Comparison of ENCODE assay signal across 9 cellular contexts in the genomic region with DNA sequence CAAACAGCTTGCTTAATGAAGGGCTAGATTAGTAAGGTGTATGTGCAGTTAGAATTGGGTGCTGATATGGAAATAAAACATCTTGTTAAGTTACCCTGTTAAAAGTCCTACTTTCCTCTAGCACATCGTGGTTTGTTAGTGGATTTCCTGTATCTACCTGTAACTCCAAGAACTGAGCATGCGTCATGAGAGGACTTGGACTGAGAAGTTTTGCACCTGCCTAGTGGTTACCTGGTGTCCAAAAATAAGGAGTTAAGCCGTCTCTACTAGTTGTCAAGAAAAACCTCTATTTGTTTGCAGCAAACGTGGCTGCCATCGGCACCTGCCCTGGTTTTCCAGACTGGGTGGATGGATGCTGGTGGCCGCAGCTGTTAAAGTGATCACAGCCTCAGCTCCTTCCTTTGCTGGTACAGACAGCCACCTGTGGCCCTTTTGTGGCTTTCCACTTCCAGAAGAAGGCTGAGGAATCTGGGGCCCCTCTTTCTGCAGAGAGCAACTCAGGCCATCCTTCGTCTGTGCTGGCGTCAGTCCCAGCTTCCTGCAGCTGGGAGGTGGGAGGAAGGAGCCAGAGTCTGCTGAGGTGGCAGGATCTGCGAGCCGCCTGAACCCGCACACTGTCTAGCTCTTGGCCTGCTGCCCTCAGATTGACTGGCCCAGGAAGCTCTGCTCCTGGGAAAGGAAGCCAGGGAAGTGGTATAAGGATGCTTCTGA. TPM values are rescaled to one million over a fixed set of nuclear protein-coding genes. Genes with fewer than 3 reads are reported as not detected.
DNase-seq lines count a peak whose midpoint lies in the region; TF ChIP-seq lines count a peak whose summit lies in the region.
"Had no signal": no experiment of that assay in that cellular context is flagged by ENCODE, and none has a peak within 500 bp of the region (broad histone marks: within the 10 kb centered on the region; RNA-seq: fewer than 3 reads in every experiment).

No MANE protein-coding gene starts in this region.

- no peak overlapping the region for H2AFZ ChIP-seq in PC-9

- H3K9me3 Mint-ChIP-seq in mesothelial cell of epicardium, result no peaks in the 10 kb centered on the region
- H3K9me3 Mint-ChIP-seq in activated naive CD4-positive, alpha-beta T cell treated with anti-CD3 and anti-CD28 coated beads, Interleukin-2, amount 10 ng/mL, durations not matched to agents 7 days and 5 days, result no peaks in the 10 kb centered on the region
- H3K9me3 Mint-ChIP-seq: stimulated activated naive CD8-positive, alpha-beta T cell treated with anti-CD3 and anti-CD28 coated beads, Interleukin-15, Interleukin-2, amounts not matched to agents 100 ng/mL and 50 ng/mL, for 24 hours had no signal

- H3K27ac Mint-ChIP-seq in mesothelial cell of epicardium, result peak overlapping the region; percentile 84
- no peak overlapping the region for H3K27ac Mint-ChIP-seq in activated naive CD4-positive, alpha-beta T cell treated with anti-CD3 and anti-CD28 coated beads, Interleukin-2, amount 10 ng/mL, durations not matched to agents 7 days and 5 days
- H3K27ac Mint-ChIP-seq: stimulated activated naive CD8-positive, alpha-beta T cell treated with anti-CD3 and anti-CD28 coated beads, Interleukin-15, Interleukin-2, amounts not matched to agents 100 ng/mL and 50 ng/mL, for 24 hours had no signal

- intact Hi-C loops in PC-9 (cut with micrococcal nuclease; ENCODE audit: unreplicated experiment), result no loop called here

- no peaks in the 10 kb centered on the region for H3K79me2 ChIP-seq in PC-9 (ENCODE audit: low read depth)

- no peak overlapping the region for H3K4me3 Mint-ChIP-seq in mesothelial cell of epicardium
- no peak overlapping the region for H3K4me3 Mint-ChIP-seq in activated naive CD4-positive, alpha-beta T cell treated with anti-CD3 and anti-CD28 coated beads, Interleukin-2, amount 10 ng/mL, durations not matched to agents 7 days and 5 days
- H3K4me3 Mint-ChIP-seq: stimulated activated naive CD8-positive, alpha-beta T cell treated with anti-CD3 and anti-CD28 coated beads, Interleukin-15, Interleukin-2, amounts not matched to agents 100 ng/mL and 50 ng/mL, for 24 hours had no signal

- H3K4me3 ChIP-seq in brain microvascular endothelial cell (ENCODE audit: low read depth, low read length) (no peak overlapping the region), PC-9 (no peak overlapping the region)
- H3K4me3 ChIP-seq in effector memory CD4-positive, alpha-beta T cell (ENCODE audit: insufficient read depth, low read depth, low read length, poor library complexity, severe bottlenecking), result no peak overlapping the region

- no TSS peak for BruUV-seq in PC-9 (replicated peaks; lab: Mats Ljungman, UMichigan)

- no peak overlapping the region for H3K27ac ChIP-seq in brain microvascular endothelial cell
- no peak overlapping the region for H3K27ac ChIP-seq in effector memory CD4-positive, alpha-beta T cell (ENCODE audit: insufficient read depth, low read length, poor library complexity, severe bottlenecking)
- H3K27ac ChIP-seq in PC-9, result no peak overlapping the region

- no peaks in the 10 kb centered on the region for H3K4me1 ChIP-seq in effector memory CD4-positive, alpha-beta T cell (ENCODE audit: control insufficient read depth, insufficient read depth, low read length, poor library complexity, severe bottlenecking)
- H3K4me1 ChIP-seq in PC-9 (replicated peaks; ENCODE audit: insufficient read depth), result no peaks in the 10 kb centered on the region

- H3K9me2 ChIP-seq in PC-9 (ENCODE audit: insufficient read depth), result no peaks in the 10 kb centered on the region

- POLR2A ChIA-PET in PC-9 (lab: Charles Lee; ENCODE audit: unreplicated experiment), result no interaction called here

- CTCF ChIA-PET in PC-9 (lab: Charles Lee), result no interaction called here
- CTCF ChIA-PET in activated naive CD4-positive, alpha-beta T cell treated with anti-CD3 and anti-CD28 coated beads, Interleukin-2, amount 10 ng/mL, durations not matched to agents 7 days and 5 days (lab: Charles Lee), result interaction anchor here (0.6 to 1.3 kb wide), 3 partner anchors 9 to 1082 kb away, joined by 3 to 4 read pairs (median 3); no protein-coding TSS in a partner anchor

- H3K36me3 ChIP-seq in brain microvascular endothelial cell (replicated peaks) (peaks cover 5% of the 10 kb centered on the region), PC-9 (ENCODE audit: low read depth) (no peaks in the 10 kb centered on the region)
- H3K36me3 ChIP-seq in effector memory CD4-positive, alpha-beta T cell (ENCODE audit: control insufficient read depth, insufficient read depth, low read length), result no peaks in the 10 kb centered on the region

- H3K9me3 ChIP-seq in effector memory CD4-positive, alpha-beta T cell (ENCODE audit: control insufficient read depth, low read length), result no peaks in the 10 kb centered on the region
- no peaks in the 10 kb centered on the region for H3K9me3 ChIP-seq in PC-9 (ENCODE audit: insufficient read depth, low read depth)

- no peaks in the 10 kb centered on the region for H3K27me3 ChIP-seq in brain microvascular endothelial cell (replicated peaks)
- no peaks in the 10 kb centered on the region for H3K27me3 ChIP-seq in effector memory CD4-positive, alpha-beta T cell (replicated peaks; ENCODE audit: control insufficient read depth, insufficient read depth, low read length, poor library complexity, severe bottlenecking)
- no peaks in the 10 kb centered on the region for H3K27me3 ChIP-seq in PC-9 (ENCODE audit: insufficient read depth, low read depth)

- peaks cover 53% of the 10 kb centered on the region for H3K4me1 Mint-ChIP-seq in mesothelial cell of epicardium
- H3K4me1 Mint-ChIP-seq in activated naive CD4-positive, alpha-beta T cell treated with anti-CD3 and anti-CD28 coated beads, Interleukin-2, amount 10 ng/mL, durations not matched to agents 7 days and 5 days, result peaks cover 11% of the 10 kb centered on the region

- no peaks in the 10 kb centered on the region for H3K36me3 Mint-ChIP-seq in mesothelial cell of epicardium
- H3K36me3 Mint-ChIP-seq in activated naive CD4-positive, alpha-beta T cell treated with anti-CD3 and anti-CD28 coated beads, Interleukin-2, amount 10 ng/mL, durations not matched to agents 7 days and 5 days, result no peaks in the 10 kb centered on the region

- H3K27me3 Mint-ChIP-seq in mesothelial cell of epicardium (ENCODE audit: low read depth), result no peaks in the 10 kb centered on the region
- H3K27me3 Mint-ChIP-seq in activated naive CD4-positive, alpha-beta T cell treated with anti-CD3 and anti-CD28 coated beads, Interleukin-2, amount 10 ng/mL, durations not matched to agents 7 days and 5 days, result peaks cover 9% of the 10 kb centered on the region
- H3K27me3 Mint-ChIP-seq: stimulated activated naive CD8-positive, alpha-beta T cell treated with anti-CD3 and anti-CD28 coated beads, Interleukin-15, Interleukin-2, amounts not matched to agents 100 ng/mL and 50 ng/mL, for 24 hours had no signal

- TF ChIP-seq CTCF in brain microvascular endothelial cell (IDR thresholded peaks at IDR 0.05; ENCODE audit: low read depth, low read length, missing control alignments) (no peak), mesothelial cell of epicardium (IDR thresholded peaks at IDR 0.05; ENCODE audit: unreplicated experiment) (no peak), PC-9 (conservative IDR thresholded peaks at IDR 0.05) (no peak)

- peak; percentile 81 for DNase-seq in Ammon's horn (ENCODE audit: low spot score)
- DNase-seq in Kasumi-1 (lab: John Stamatoyannopoulos, UW), result peak; percentile 95 to 97
- DNase-seq in brain microvascular endothelial cell, result peak; percentile 70
- peak in 1 of 2 experiments; percentile 58 for DNase-seq in mesothelial cell of epicardium (ENCODE audit: low spot score in 2 of 2, unreplicated experiment in 2 of 2)
- DNase-seq in effector memory CD4-positive, alpha-beta T cell, result no peak
- no peak for DNase-seq in PC-9
- DNase-seq in SIG-M5 (lab: John Stamatoyannopoulos, UW), result no peak
- no peak for DNase-seq in activated naive CD4-positive, alpha-beta T cell treated with anti-CD3 and anti-CD28 coated beads, Interleukin-2, amount 10 ng/mL, durations not matched to agents 7 days and 5 days

- H4K20me1 ChIP-seq in PC-9 (ENCODE audit: insufficient read depth), result no peaks in the 10 kb centered on the region

- H3F3A ChIP-seq in PC-9 (ENCODE audit: insufficient read depth, low read depth), result no peaks in the 10 kb centered on the region

- in situ Hi-C loops in brain microvascular endothelial cell (cut with HindIII; ENCODE audit: low pct_ligation_motif_present, low sequenced_read_pairs), result no loop called here

- no peak overlapping the region for H3K4me2 ChIP-seq in PC-9

RNA-seq across cellular contexts. Expression of gene CABLES1, which starts 56.8 kb away (rescaled TPM):
- total RNA-seq in mesothelial cell of epicardium, result 11.3 to 12.7 TPM (median 12.0 TPM) in 3 replicates
- total RNA-seq in PC-9 (2021), result 10.0 and 11.8 TPM in 2 replicates

Comparison
In these comparisons a context has a peak if more than half of its experiments do, and no peak if none do; other contexts are left out.
1. DNase-seq: peak in Ammon's horn (single experiment), Kasumi-1 (2 of 2) and brain microvascular endothelial cell (single experiment); none in effector memory CD4-positive, alpha-beta T cell (0 of 3), PC-9 (0 of 2), SIG-M5 (single experiment) and activated naive CD4-positive, alpha-beta T cell treated with anti-CD3 and anti-CD28 coated beads, Interleukin-2, amount 10 ng/mL, durations not matched to agents 7 days and 5 days (single experiment).